8 cellular contexts compared by ENCODE assay signal in genomic region chr11:80155412-80156017, GRCh38.
DNase-seq lines count a peak whose midpoint lies in the region; ATAC-seq and FAIRE-seq lines count a peak whose summit lies in the region.

No MANE protein-coding gene starts in this region.

- in situ Hi-C loops in SK-MEL-5 (cut with HindIII; ENCODE audit: low pct_unique_long_range_greater_than_20kb, low sequenced_read_pairs): no loop called here

- peak; percentile 15 for DNase-seq in SIG-M5 treated with dmso at 0.1 percent for 504 hours (lab: John Stamatoyannopoulos, UW; ENCODE audit: unreplicated experiment)
- DNase-seq in SIG-M5 (lab: John Stamatoyannopoulos, UW): no peak
- peak; percentile 63 for DNase-seq in SK-MEL-5 (ENCODE audit: low read depth, low spot score)
- DNase-seq in hypothalamus (lab: John Stamatoyannopoulos, UW): no peak
- no peak for DNase-seq in islet precursor cell

- ATAC-seq in HG03432 (IDR thresholded peaks at IDR 0.05; ENCODE audit: unreplicated experiment) (peak; percentile 71), HG03196 (IDR thresholded peaks at IDR 0.05; ENCODE audit: unreplicated experiment) (no peak)

- peak; percentile 65 for FAIRE-seq in islet of Langerhans (lab: Jason Lieb, UNC)

Comparison
In these comparisons a context has a peak if more than half of its experiments do, and no peak if none do; other contexts are left out.
1. DNase-seq: peak in SIG-M5 treated with dmso at 0.1 percent for 504 hours (single experiment) and SK-MEL-5 (single experiment); none in SIG-M5 (single experiment), hypothalamus (0 of 51) and islet precursor cell (single experiment).